23 cellular contexts compared by ENCODE assay signal in genomic region chr22:36415415-36416168, GRCh38. TPM values are rescaled to one million over a fixed set of nuclear protein-coding genes. Genes with fewer than 3 reads are reported as not detected.
A peak's percentile ranks its signal among the peaks of the same experiment; 100 is the strongest.
DNase-seq lines count a peak whose midpoint lies in the region; ATAC-seq, FAIRE-seq and TF ChIP-seq lines count a peak whose summit lies in the region.
"Had no signal": no experiment of that assay in that cellular context is flagged by ENCODE, and none has a peak within 500 bp of the region (broad histone marks: within the 10 kb centered on the region; RNA-seq: fewer than 3 reads in every experiment).

No MANE protein-coding gene starts in this region.

- H3K9ac ChIP-seq in K562 (ENCODE audit: insufficient read depth in 1 of 2, low read depth in 2 of 2, low read length in 2 of 2): no peak overlapping the region
- H3K9ac ChIP-seq: KMS-11 had no signal

- no TSS peak for BruUV-seq in K562 (replicated peaks; lab: Mats Ljungman, UMichigan)

- peaks cover 42% of the 10 kb centered on the region for H3K4me1 Mint-ChIP-seq in HFFc6 (ENCODE audit: low read depth)
- H3K4me1 Mint-ChIP-seq in naive B cell: peaks cover 26 to 48% (median 34%) of the 10 kb centered on the region in 3 donors
- peaks cover 20% of the 10 kb centered on the region for H3K4me1 Mint-ChIP-seq in nephron progenitor cell

- no peak for TF ChIP-seq RAD21 in K562 (CRISPR knock-in tag; conservative IDR thresholded peaks at IDR 0.05 in 1 of 2, IDR thresholded peaks at IDR 0.05 in 1 of 2)

- no peak overlapping the region for H3K4me2 ChIP-seq in K562 (ENCODE audit: insufficient read depth, low read length)
- H3K4me2 ChIP-seq: KMS-11 had no signal

- in situ Hi-C loops in K562 (cut with MboI): no loop called here

- peaks cover 11% of the 10 kb centered on the region in 2 experiments; a peak in 3 of 5 replicates for H3K4me1 ChIP-seq in K562 (replicated peaks in 1 of 2; ENCODE audit: control insufficient read depth in 2 of 2, insufficient read depth in 2 of 2, low read length in 2 of 2)

- TF ChIP-seq CTCF in HFFc6 (IDR thresholded peaks at IDR 0.05) (no peak), K562 (IDR thresholded peaks at IDR 0.05 in 2 of 3, conservative IDR thresholded peaks at IDR 0.05 in 1 of 3; ENCODE audit: insufficient read depth in 2 of 3, low read depth in 1 of 3, low read length in 3 of 3) (no peak), nephron progenitor cell (IDR thresholded peaks at IDR 0.05) (no peak)

- H3K79me2 ChIP-seq in K562 (ENCODE audit: control insufficient read depth, insufficient read depth, low read length): no peaks in the 10 kb centered on the region

- DNase-seq in EH (ENCODE audit: low read depth) (peak; percentile 56), HFFc6 (peak; percentile 40), K562 (ENCODE audit: extremely low read depth in 1 of 4, low spot score in 3 of 4) (no peak), naive B cell (no peak), medulla oblongata (ENCODE audit: extremely low spot score) (no peak), nephron progenitor cell (no peak)
- DNase-seq: activated CD4-positive, CD25-positive, alpha-beta regulatory T cell; activated CD8-positive, alpha-beta T cell treated with anti-CD3 and anti-CD28 coated beads for 36 hours; activated T-cell treated with anti-CD3 and anti-CD28 coated beads, Interleukin-2, amount 50 U/mL, for 4 hours; Calu3; effector CD4-positive, alpha-beta T cell; esophagus squamous epithelium; NCI-H1105; NCI-H2081 treated with DMSO at 0.1 percent for 48 hours; NCI-H510A treated with DMSO at 0.1 percent for 48 hours; pancreas; Right ventricle myocardium superior had no signal

- intact Hi-C loops in K562 (cut with micrococcal nuclease): no loop called here

- no peaks in the 10 kb centered on the region for H3K27me3 ChIP-seq in K562 (ENCODE audit: control insufficient read depth in 2 of 2, insufficient read depth in 2 of 2, low read length in 2 of 2)
- H3K27me3 ChIP-seq: esophagus squamous epithelium, pancreas, tibial nerve had no signal

- no peak for TF ChIP-seq POLR2A in K562 (conservative IDR thresholded peaks at IDR 0.05)

- no peak overlapping the region for H3K4me3 Mint-ChIP-seq in HFFc6
- H3K4me3 Mint-ChIP-seq in naive B cell: peak overlapping the region in 7 of 8 donors; percentile 6 to 85 (median 75)
- no peak overlapping the region for H3K4me3 Mint-ChIP-seq in nephron progenitor cell
- H3K4me3 Mint-ChIP-seq: activated CD8-positive, alpha-beta T cell treated with anti-CD3 and anti-CD28 coated beads for 36 hours; activated T-cell treated with anti-CD3 and anti-CD28 coated beads, Interleukin-2, amount 50 U/mL, for 4 hours; stimulated activated naive CD8-positive, alpha-beta T cell treated with anti-CD3 and anti-CD28 coated beads, Interleukin-15, Interleukin-2, amounts not matched to agents 100 ng/mL and 50 ng/mL, for 24 hours had no signal

- FAIRE-seq in K562 (lab: Jason Lieb, UNC): no peak
- FAIRE-seq: pancreas had no signal

- H3K27ac ChIP-seq in K562 (ENCODE audit: extremely low read depth, low read depth, low read length): no peak overlapping the region
- H3K27ac ChIP-seq: KMS-11, tibial nerve had no signal

- H3K9me1 ChIP-seq in K562 (ENCODE audit: control insufficient read depth, insufficient read depth, low read length): no peaks in the 10 kb centered on the region

- TF ChIP-seq EP300 in K562 (IDR thresholded peaks at IDR 0.05; ENCODE audit: low read length): no peak

- no peak overlapping the region for H3K4me3 ChIP-seq in K562
- H3K4me3 ChIP-seq: esophagus squamous epithelium, pancreas, tibial nerve had no signal

- H3K36me3 Mint-ChIP-seq in HFFc6 (ENCODE audit: low read depth): no peaks in the 10 kb centered on the region
- H3K36me3 Mint-ChIP-seq in naive B cell: no peaks in the 10 kb centered on the region
- no peaks in the 10 kb centered on the region for H3K36me3 Mint-ChIP-seq in nephron progenitor cell (ENCODE audit: low read depth)
- H3K36me3 Mint-ChIP-seq: activated naive CD4-positive, alpha-beta T cell treated with anti-CD3 and anti-CD28 coated beads, Interleukin-2, amount 50 U/mL, for 72 hours had no signal

- no peaks in the 10 kb centered on the region for H4K20me1 ChIP-seq in K562 (replicated peaks; ENCODE audit: control insufficient read depth, insufficient read depth, low read length)

- H3K27me3 Mint-ChIP-seq in HFFc6 (ENCODE audit: insufficient read depth) (no peaks in the 10 kb centered on the region), naive B cell (no peaks in the 10 kb centered on the region), nephron progenitor cell (ENCODE audit: low read depth, poor library complexity) (no peaks in the 10 kb centered on the region)
- H3K27me3 Mint-ChIP-seq: activated CD8-positive, alpha-beta T cell treated with anti-CD3 and anti-CD28 coated beads for 36 hours; stimulated activated naive CD8-positive, alpha-beta T cell treated with anti-CD3 and anti-CD28 coated beads, Interleukin-15, Interleukin-2, amounts not matched to agents 100 ng/mL and 50 ng/mL, for 24 hours had no signal

- POLR2A ChIA-PET in K562 (lab: Yijun Ruan, JAX): interaction anchor here (0.6 to 0.8 kb wide), 2 partner anchors 24 to 28 kb away, joined by 3 to 4 read pairs; partner anchors contain the start of gene MYH9

- no peak overlapping the region for H2AFZ ChIP-seq in K562 (ENCODE audit: low read depth, low read length)

- H3K9me3 ChIP-seq in K562 (replicated peaks; ENCODE audit: control insufficient read depth, insufficient read depth, low read depth, low read length): no peaks in the 10 kb centered on the region
- H3K9me3 ChIP-seq: esophagus squamous epithelium, pancreas, tibial nerve had no signal

- WGBS in K562 (ENCODE audit: insufficient coverage, low coverage, missing lambda C conversion rate): 65% methylated on average over 5 of the region's 12 CpGs

- CTCF ChIA-PET in K562 (lab: Yijun Ruan, JAX; ENCODE audit: low intra/inter-chr PET ratio): no interaction called here

- H3K36me3 ChIP-seq in K562 (ENCODE audit: control insufficient read depth, insufficient read depth, low read length): no peaks in the 10 kb centered on the region
- H3K36me3 ChIP-seq: esophagus squamous epithelium, pancreas, tibial nerve had no signal

- H3K27ac Mint-ChIP-seq in HFFc6 (peak overlapping the region; percentile 27; the same call in 1 of the 2 replicates), naive B cell (peak overlapping the region in 5 of 6 donors; percentile 24 to 69 (median 58)), nephron progenitor cell (no peak overlapping the region)
- H3K27ac Mint-ChIP-seq: activated CD8-positive, alpha-beta T cell treated with anti-CD3 and anti-CD28 coated beads for 36 hours; activated naive CD4-positive, alpha-beta T cell treated with anti-CD3 and anti-CD28 coated beads, Interleukin-2, amount 50 U/mL, for 72 hours; stimulated activated naive CD8-positive, alpha-beta T cell treated with anti-CD3 and anti-CD28 coated beads, Interleukin-15, Interleukin-2, amounts not matched to agents 100 ng/mL and 50 ng/mL, for 24 hours had no signal

- no peaks in the 10 kb centered on the region for H3K9me3 Mint-ChIP-seq in HFFc6
- H3K9me3 Mint-ChIP-seq in naive B cell: no peaks in the 10 kb centered on the region
- H3K9me3 Mint-ChIP-seq in nephron progenitor cell: no peaks in the 10 kb centered on the region
- H3K9me3 Mint-ChIP-seq: activated CD8-positive, alpha-beta T cell treated with anti-CD3 and anti-CD28 coated beads for 36 hours; activated naive CD4-positive, alpha-beta T cell treated with anti-CD3 and anti-CD28 coated beads, Interleukin-2, amount 50 U/mL, for 72 hours; activated T-cell treated with anti-CD3 and anti-CD28 coated beads, Interleukin-2, amount 50 U/mL, for 4 hours; stimulated activated naive CD8-positive, alpha-beta T cell treated with anti-CD3 and anti-CD28 coated beads, Interleukin-15, Interleukin-2, amounts not matched to agents 100 ng/mL and 50 ng/mL, for 24 hours had no signal

- no peak for ATAC-seq in K562
- ATAC-seq in naive B cell (ENCODE audit: low read depth in 2 of 2): no peak
- ATAC-seq in GM21529 (IDR thresholded peaks at IDR 0.05; ENCODE audit: unreplicated experiment): no peak
- ATAC-seq in HG02642 (IDR thresholded peaks at IDR 0.05; ENCODE audit: poor library complexity, unreplicated experiment): no peak
- ATAC-seq: activated CD8-positive, alpha-beta T cell treated with anti-CD3 and anti-CD28 coated beads for 36 hours; activated naive CD4-positive, alpha-beta T cell treated with anti-CD3 and anti-CD28 coated beads, Interleukin-2, amount 50 U/mL, for 72 hours; activated T-cell treated with anti-CD3 and anti-CD28 coated beads, Interleukin-2, amount 50 U/mL, for 4 hours; pancreas had no signal

TF ChIP-seq in K562, 482 proteins besides CTCF, POLR2A, EP300 and RAD21 (continues in another document):
- TF ChIP-seq RAD51 (IDR thresholded peaks at IDR 0.05; ENCODE audit: borderline replicate concordance, low read depth) (peak; percentile 41; the same call in 1 of the 2 replicates), USF1 (CRISPR knock-in tag; IDR thresholded peaks at IDR 0.05) (peak; percentile 76)

RNA-seq across cellular contexts. Expression of gene MYH9, which starts 27.8 kb away (rescaled TPM):
- total RNA-seq in HFFc6 (2021; fragmentation: NEBNext Ultra II Directional; extraction: Animal tissue kit (Norgen Biotek cat#: 25700)): 1,000 to 10,000 TPM in 2 of 6 experiments, 100 to 1,000 TPM in 4; 881 to 1,084 (median 937) TPM
- total RNA-seq in K562 (2011; cell fraction: chromatin; rRNA removed; ENCODE audit: low replicate concordance): 136 and 261 TPM in 2 replicates
- 51.3 and 57.4 TPM in 2 replicates for total RNA-seq in K562 (2011; cell fraction: nucleolus; rRNA removed)
- total RNA-seq in K562 (2011; cell fraction: nucleoplasm; rRNA removed): 65.9 and 76.0 TPM in 2 replicates
- total RNA-seq in K562 (2014; rRNA removed) (60.1 and 60.4 TPM in 2 replicates), K562 (2014; rRNA removed; fragmentation: Illumina TruSeq; extraction: Trizol) (24.6 and 33.6 TPM in 2 replicates), K562 (2015; rRNA removed; fragmentation: Illumina TruSeq; extraction: Trizol) (24.1 and 30.5 TPM in 2 replicates), K562 (2021) (94.6 and 111 TPM in 2 replicates)
- polyA plus RNA-seq in K562 (2011; rRNA removed) (24.1 and 34.2 TPM in 2 replicates), K562 (2014; fragmentation: Illumina TruSeq; extraction: Trizol) (31.3 and 44.5 TPM in 2 replicates), K562 (2014; fragmentation: Nextera tagmentation; extraction: Ambion mirVana) (1 to 10 TPM in 1 of 2 experiments, under 1 TPM in 1; 0.71 to 1.3 TPM), K562 (2014; rRNA removed) (34.2 and 37.4 TPM in 2 replicates), naive B cell (ENCODE audit: low read depth in 6 of 6) (100 to 1,000 TPM in 1 of 6 donors, 10 to 100 TPM in 5; 17.3 to 255 (median 64.5) TPM)
- polyA plus RNA-seq in K562 (2011; cell fraction: cytosol; rRNA removed): 10.2 and 12.5 TPM in 2 replicates
- 32.6 and 34.6 TPM in 2 replicates for polyA plus RNA-seq in K562 (2011; cell fraction: nucleus; rRNA removed)
- 54.3 and 92.2 TPM in 2 replicates for polyA plus RNA-seq in K562 (2012)
- polyA minus RNA-seq in K562 (2011; rRNA and poly(A)+ RNA removed): 90.2 and 122 TPM in 2 replicates
- polyA minus RNA-seq in K562 (2011; cell fraction: cytosol; rRNA and poly(A)+ RNA removed): 59.8 and 63.1 TPM in 2 replicates
- polyA minus RNA-seq in K562 (2011; cell fraction: nucleus; rRNA and poly(A)+ RNA removed): 20.6 and 41.5 TPM in 2 replicates

Comparison
In these comparisons a context has a peak if more than half of its experiments do, and no peak if none do; other contexts are left out.
1. DNase-seq: peak in EH (single experiment) and HFFc6 (single experiment); none in K562 (0 of 4), naive B cell (single experiment), medulla oblongata (single experiment) and nephron progenitor cell (single experiment).
2. H3K4me3 Mint-ChIP-seq: peak in naive B cell (7 of 8); none in HFFc6 (single experiment) and nephron progenitor cell (single experiment).